Comparison of ENCODE assay signal across 12 cellular contexts in the genomic region with DNA sequence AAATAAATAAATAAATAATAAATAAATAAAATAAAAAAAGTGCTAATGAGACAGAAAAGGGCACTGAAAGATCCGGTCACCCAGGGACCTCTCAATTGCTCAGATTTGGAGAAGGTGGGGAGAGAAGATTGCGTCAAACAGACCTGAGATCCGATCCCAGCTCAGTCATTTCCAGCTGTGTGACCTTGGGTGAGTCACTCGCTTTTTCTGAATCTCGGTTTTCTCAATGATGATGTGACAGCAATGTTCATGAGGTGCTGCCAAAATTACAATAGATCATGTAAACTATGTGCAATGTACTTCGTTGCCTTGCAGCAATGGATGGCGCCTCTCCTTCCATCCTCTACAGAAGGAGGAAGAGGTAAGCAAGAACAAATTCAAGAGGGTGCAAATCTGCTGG. TPM values are rescaled to one million over a fixed set of nuclear protein-coding genes. Genes with fewer than 3 reads are reported as not detected.
DNase-seq lines count a peak whose midpoint lies in the region; ATAC-seq and TF ChIP-seq lines count a peak whose summit lies in the region.
"Had no signal": no experiment of that assay in that cellular context is flagged by ENCODE, and none has a peak within 500 bp of the region (broad histone marks: within the 10 kb centered on the region; RNA-seq: fewer than 3 reads in every experiment).

No MANE protein-coding gene starts in this region.

- H3K27ac ChIP-seq in RWPE1 (peak overlapping the region; percentile 81), transverse colon (peak overlapping the region; percentile 99 to 100 (median 100)), SJCRH30 (no peak overlapping the region)
- H3K27ac ChIP-seq: HL-60 had no signal

- no peak for ATAC-seq in left lobe of liver

- WGBS in transverse colon (ENCODE audit: low coverage in 1 of 2), 2 donors = 75 to 77% methylated on average over 7 of the region's 7 CpGs

- TF ChIP-seq CTCF in RWPE1 (conservative IDR thresholded peaks at IDR 0.05; ENCODE audit: low read depth) (no peak), fibroblast of mammary gland (conservative IDR thresholded peaks at IDR 0.05; ENCODE audit: control insufficient read depth, insufficient read depth, low read depth, low read length) (no peak), transverse colon (IDR thresholded peaks at IDR 0.05) (no peak)

- CTCF ChIA-PET in RWPE1 (lab: Yijun Ruan, JAX) = no interaction called here

- H3K27me3 ChIP-seq in transverse colon (no peaks in the 10 kb centered on the region), SJCRH30 (peaks cover 6% of the 10 kb centered on the region; the same call in 1 of the 2 replicates)

- intact Hi-C loops in transverse colon (cut with DNase I; ENCODE audit: low total_unique reads) = no loop called here

- in situ Hi-C loops in transverse colon (cut with MboI; ENCODE audit: low pct_ligation_motif_present in 1 of 4, low pct_unique_long_range_greater_than_20kb in 1 of 4, low sequenced_read_pairs in 3 of 4) = no loop called here

- no peaks in the 10 kb centered on the region for H3K36me3 ChIP-seq in transverse colon
- H3K36me3 ChIP-seq in SJCRH30 = no peaks in the 10 kb centered on the region

- no peak overlapping the region for H3K4me3 ChIP-seq in fibroblast of mammary gland (ENCODE audit: control insufficient read depth, low read depth, low read length)
- H3K4me3 ChIP-seq in transverse colon = no peak overlapping the region
- H3K4me3 ChIP-seq in SJCRH30 = no peak overlapping the region

- no peaks in the 10 kb centered on the region for H3K9me3 ChIP-seq in transverse colon
- H3K9me3 ChIP-seq in SJCRH30 (replicated peaks) = no peaks in the 10 kb centered on the region

- no peak for TF ChIP-seq POLR2A in transverse colon (IDR thresholded peaks at IDR 0.05)

- H3K4me1 ChIP-seq in transverse colon (peaks cover 22 to 43% (median 27%) of the 10 kb centered on the region in 4 donors), SJCRH30 (no peaks in the 10 kb centered on the region; the same call in 1 of the 2 replicates)

- DNase-seq in stimulated activated CD4-positive, alpha-beta T cell treated with anti-CD3 and anti-CD28 coated beads, Interleukin-15, amount 100 ng/mL, for 24 hours = peak; percentile 53
- no peak for DNase-seq in stimulated activated CD4-positive, alpha-beta T cell treated with anti-CD3 and anti-CD28 coated beads, Interleukin-2, amount 100 ng/mL, for 48 hours
- DNase-seq in RWPE1 (ENCODE audit: low spot score) (no peak), fibroblast of mammary gland (ENCODE audit: low read depth) (peak; percentile 95), transverse colon (peak; percentile 3), HuH-7.5 (ENCODE audit: low spot score) (no peak), SJCRH30 (no peak), left lobe of liver (ENCODE audit: low spot score) (no peak)
- DNase-seq: activated gamma-delta T cell, foreskin melanocyte, NCI-H1048 had no signal

- no peak for TF ChIP-seq EP300 in transverse colon (IDR thresholded peaks at IDR 0.05; ENCODE audit: low read depth)

- POLR2A ChIA-PET in RWPE1 (lab: Yijun Ruan, JAX; ENCODE audit: low non-redundant PET) = no interaction called here

RNA-seq across cellular contexts. Expression of a gene that starts 11.1 kb away (rescaled TPM):
- total RNA-seq in transverse colon (100 to 1,000 TPM in 1 of 4 donors, 10 to 100 TPM in 3; 26.1 to 200 (median 85.7) TPM), left lobe of liver (17.5 TPM)
- 10.0 and 13.3 TPM in 2 replicates for total RNA-seq in SJCRH30 (2014; rRNA removed; shearing (Covaris generic))

Comparison
In these comparisons a context has a peak if more than half of its experiments do, and no peak if none do; other contexts are left out.
1. DNase-seq: peak in stimulated activated CD4-positive, alpha-beta T cell treated with anti-CD3 and anti-CD28 coated beads, Interleukin-15, amount 100 ng/mL, for 24 hours (single experiment), fibroblast of mammary gland (single experiment) and transverse colon (single experiment); none in stimulated activated CD4-positive, alpha-beta T cell treated with anti-CD3 and anti-CD28 coated beads, Interleukin-2, amount 100 ng/mL, for 48 hours (0 of 2), RWPE1 (single experiment), HuH-7.5 (single experiment), SJCRH30 (0 of 2) and left lobe of liver (single experiment).